15 cellular contexts compared by ENCODE assay signal in the genomic region with DNA sequence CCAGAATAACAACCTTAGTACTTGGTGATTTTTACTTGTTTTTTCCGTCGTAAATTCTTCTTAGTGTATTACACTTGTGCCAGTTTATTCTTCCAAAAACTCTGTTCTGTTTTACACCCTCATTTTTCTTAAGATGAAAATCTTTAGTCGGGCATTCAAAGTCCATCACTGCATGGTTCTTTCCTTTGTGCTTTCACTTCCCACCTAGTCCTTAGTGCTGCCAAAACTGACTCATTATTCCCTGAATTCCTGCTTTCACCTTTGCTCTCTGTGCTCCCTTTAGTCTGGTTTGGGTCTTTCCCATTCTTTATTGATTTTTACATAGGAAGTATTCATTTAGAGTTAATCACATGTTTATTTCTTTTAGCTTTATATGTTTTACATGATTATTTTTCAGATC. TPM values are rescaled to one million over a fixed set of nuclear protein-coding genes. Genes with fewer than 3 reads are reported as not detected.
DNase-seq lines count a peak whose midpoint lies in the region; ATAC-seq and TF ChIP-seq lines count a peak whose summit lies in the region.
"Had no signal": no experiment of that assay in that cellular context is flagged by ENCODE, and none has a peak within 500 bp of the region (broad histone marks: within the 10 kb centered on the region; RNA-seq: fewer than 3 reads in every experiment).

No MANE protein-coding gene starts in this region.

- H3K9me3 Mint-ChIP-seq in GM23338 (no peaks in the 10 kb centered on the region), nephron (no peaks in the 10 kb centered on the region)
- H3K9me3 Mint-ChIP-seq: CD14-positive monocyte had no signal

- H3K4me1 Mint-ChIP-seq in GM23338 (peaks cover 8% of the 10 kb centered on the region; the same call in 2 of the 3 replicates), nephron (peaks cover 12% of the 10 kb centered on the region)

- H4K20me1 ChIP-seq in GM23338 (replicated peaks; ENCODE audit: insufficient read depth): peaks cover 16% of the 10 kb centered on the region

- H3K36me3 Mint-ChIP-seq in GM23338 (ENCODE audit: low read depth) (no peaks in the 10 kb centered on the region), nephron (ENCODE audit: low read depth) (no peaks in the 10 kb centered on the region)

- ATAC-seq in GM23338: no peak
- ATAC-seq in HG03442 (IDR thresholded peaks at IDR 0.05; ENCODE audit: unreplicated experiment): no peak
- ATAC-seq in HG03159 (IDR thresholded peaks at IDR 0.05; ENCODE audit: unreplicated experiment): no peak
- ATAC-seq: left cardiac atrium, sciatic nerve had no signal

- H3K79me2 ChIP-seq in GM23338 (replicated peaks; ENCODE audit: insufficient read depth): peaks cover 78% of the 10 kb centered on the region

- H3K27ac ChIP-seq in GM23338 (ENCODE audit: low read depth): no peak overlapping the region
- H3K27ac ChIP-seq: RWPE1 had no signal

- H3F3A ChIP-seq in GM23338 (replicated peaks; ENCODE audit: low read depth): no peaks in the 10 kb centered on the region

- peaks cover 37% of the 10 kb centered on the region for H3K4me1 ChIP-seq in GM23338 (ENCODE audit: insufficient read depth)

- H3K27ac Mint-ChIP-seq in GM23338 (peak overlapping the region; percentile 45), nephron (no peak overlapping the region)
- H3K27ac Mint-ChIP-seq: CD14-positive monocyte had no signal

- H3K4me2 ChIP-seq in GM23338: peak overlapping the region; percentile 11; the same call in 1 of the 2 replicates

- H3K27me3 Mint-ChIP-seq in GM23338 (ENCODE audit: insufficient read depth, low read depth, poor library complexity) (no peaks in the 10 kb centered on the region), nephron (ENCODE audit: low read depth) (no peaks in the 10 kb centered on the region)

- no peak overlapping the region for H2AFZ ChIP-seq in GM23338

- H3K9me2 ChIP-seq in GM23338 (ENCODE audit: insufficient read depth): no peaks in the 10 kb centered on the region

- peak; percentile 10 for DNase-seq in GM23338 (ENCODE audit: low spot score)
- peak; percentile 42 for DNase-seq in M059J (ENCODE audit: low read depth)
- DNase-seq in dermis microvascular lymphatic vessel endothelial cell (ENCODE audit: low read depth in 2 of 2): peak; percentile 31 to 57
- no peak for DNase-seq in SKM-1 treated with dmso at 0.1 percent for 144 hours (lab: John Stamatoyannopoulos, UW; ENCODE audit: unreplicated experiment)
- DNase-seq: activated effector memory CD4-positive, alpha-beta T cell treated with anti-CD3 and anti-CD28 coated beads, Interleukin-2, amount 50 U/mL, for 16 hours; head of caudate nucleus; left cardiac atrium; MG63; stimulated activated CD4-positive, alpha-beta T cell treated with anti-CD3 and anti-CD28 coated beads, Interleukin-4, amount 100 ng/mL, for 24 hours had no signal

- H3K36me3 ChIP-seq in GM23338 (ENCODE audit: insufficient read depth): no peaks in the 10 kb centered on the region

- peak overlapping the region; percentile 6; the same call in 1 of the 3 replicates for H3K4me3 Mint-ChIP-seq in GM23338
- H3K4me3 Mint-ChIP-seq in nephron: peak overlapping the region; percentile 24 to 48 (median 29)
- H3K4me3 Mint-ChIP-seq: CD14-positive monocyte had no signal

- peak overlapping the region; percentile 28; the same call in 1 of the 2 replicates for H3K4me3 ChIP-seq in GM23338
- H3K4me3 ChIP-seq: MG63 had no signal

- TF ChIP-seq CTCF in GM23338 (conservative IDR thresholded peaks at IDR 0.05; ENCODE audit: low read depth in 2 of 2) (no peak), nephron (IDR thresholded peaks at IDR 0.05; ENCODE audit: unreplicated experiment in 3 of 3) (no peak)

- H3K27me3 ChIP-seq in GM23338 (ENCODE audit: insufficient read depth): no peaks in the 10 kb centered on the region
- H3K27me3 ChIP-seq: MG63 had no signal

TF ChIP-seq in GM23338, 12 proteins besides CTCF, POLR2A, EP300 and RAD21 (continues in another document):
- TF ChIP-seq POLR2AphosphoS5 (IDR thresholded peaks at IDR 0.05; ENCODE audit: low read depth) (no peak), ZNF114 (CRISPR knock-in tag; IDR thresholded peaks at IDR 0.05) (no peak), CREB1 (CRISPR knock-in tag; IDR thresholded peaks at IDR 0.05; ENCODE audit: low read depth) (no peak), STAT1 (IDR thresholded peaks at IDR 0.05; ENCODE audit: unreplicated experiment) (no peak), EZH2 (IDR thresholded peaks at IDR 0.05; ENCODE audit: low read depth, unreplicated experiment) (no peak), ZNF331 (CRISPR knock-in tag; IDR thresholded peaks at IDR 0.05; ENCODE audit: low read depth) (no peak), EZH2phosphoT487 (IDR thresholded peaks at IDR 0.05; ENCODE audit: unreplicated experiment) (no peak)
- TF ChIP-seq, protein P1, sequence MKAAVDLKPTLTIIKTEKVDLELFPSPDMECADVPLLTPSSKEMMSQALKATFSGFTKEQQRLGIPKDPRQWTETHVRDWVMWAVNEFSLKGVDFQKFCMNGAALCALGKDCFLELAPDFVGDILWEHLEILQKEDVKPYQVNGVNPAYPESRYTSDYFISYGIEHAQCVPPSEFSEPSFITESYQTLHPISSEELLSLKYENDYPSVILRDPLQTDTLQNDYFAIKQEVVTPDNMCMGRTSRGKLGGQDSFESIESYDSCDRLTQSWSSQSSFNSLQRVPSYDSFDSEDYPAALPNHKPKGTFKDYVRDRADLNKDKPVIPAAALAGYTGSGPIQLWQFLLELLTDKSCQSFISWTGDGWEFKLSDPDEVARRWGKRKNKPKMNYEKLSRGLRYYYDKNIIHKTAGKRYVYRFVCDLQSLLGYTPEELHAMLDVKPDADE (IDR thresholded peaks at IDR 0.05): no peak
- TF ChIP-seq, protein P2, sequence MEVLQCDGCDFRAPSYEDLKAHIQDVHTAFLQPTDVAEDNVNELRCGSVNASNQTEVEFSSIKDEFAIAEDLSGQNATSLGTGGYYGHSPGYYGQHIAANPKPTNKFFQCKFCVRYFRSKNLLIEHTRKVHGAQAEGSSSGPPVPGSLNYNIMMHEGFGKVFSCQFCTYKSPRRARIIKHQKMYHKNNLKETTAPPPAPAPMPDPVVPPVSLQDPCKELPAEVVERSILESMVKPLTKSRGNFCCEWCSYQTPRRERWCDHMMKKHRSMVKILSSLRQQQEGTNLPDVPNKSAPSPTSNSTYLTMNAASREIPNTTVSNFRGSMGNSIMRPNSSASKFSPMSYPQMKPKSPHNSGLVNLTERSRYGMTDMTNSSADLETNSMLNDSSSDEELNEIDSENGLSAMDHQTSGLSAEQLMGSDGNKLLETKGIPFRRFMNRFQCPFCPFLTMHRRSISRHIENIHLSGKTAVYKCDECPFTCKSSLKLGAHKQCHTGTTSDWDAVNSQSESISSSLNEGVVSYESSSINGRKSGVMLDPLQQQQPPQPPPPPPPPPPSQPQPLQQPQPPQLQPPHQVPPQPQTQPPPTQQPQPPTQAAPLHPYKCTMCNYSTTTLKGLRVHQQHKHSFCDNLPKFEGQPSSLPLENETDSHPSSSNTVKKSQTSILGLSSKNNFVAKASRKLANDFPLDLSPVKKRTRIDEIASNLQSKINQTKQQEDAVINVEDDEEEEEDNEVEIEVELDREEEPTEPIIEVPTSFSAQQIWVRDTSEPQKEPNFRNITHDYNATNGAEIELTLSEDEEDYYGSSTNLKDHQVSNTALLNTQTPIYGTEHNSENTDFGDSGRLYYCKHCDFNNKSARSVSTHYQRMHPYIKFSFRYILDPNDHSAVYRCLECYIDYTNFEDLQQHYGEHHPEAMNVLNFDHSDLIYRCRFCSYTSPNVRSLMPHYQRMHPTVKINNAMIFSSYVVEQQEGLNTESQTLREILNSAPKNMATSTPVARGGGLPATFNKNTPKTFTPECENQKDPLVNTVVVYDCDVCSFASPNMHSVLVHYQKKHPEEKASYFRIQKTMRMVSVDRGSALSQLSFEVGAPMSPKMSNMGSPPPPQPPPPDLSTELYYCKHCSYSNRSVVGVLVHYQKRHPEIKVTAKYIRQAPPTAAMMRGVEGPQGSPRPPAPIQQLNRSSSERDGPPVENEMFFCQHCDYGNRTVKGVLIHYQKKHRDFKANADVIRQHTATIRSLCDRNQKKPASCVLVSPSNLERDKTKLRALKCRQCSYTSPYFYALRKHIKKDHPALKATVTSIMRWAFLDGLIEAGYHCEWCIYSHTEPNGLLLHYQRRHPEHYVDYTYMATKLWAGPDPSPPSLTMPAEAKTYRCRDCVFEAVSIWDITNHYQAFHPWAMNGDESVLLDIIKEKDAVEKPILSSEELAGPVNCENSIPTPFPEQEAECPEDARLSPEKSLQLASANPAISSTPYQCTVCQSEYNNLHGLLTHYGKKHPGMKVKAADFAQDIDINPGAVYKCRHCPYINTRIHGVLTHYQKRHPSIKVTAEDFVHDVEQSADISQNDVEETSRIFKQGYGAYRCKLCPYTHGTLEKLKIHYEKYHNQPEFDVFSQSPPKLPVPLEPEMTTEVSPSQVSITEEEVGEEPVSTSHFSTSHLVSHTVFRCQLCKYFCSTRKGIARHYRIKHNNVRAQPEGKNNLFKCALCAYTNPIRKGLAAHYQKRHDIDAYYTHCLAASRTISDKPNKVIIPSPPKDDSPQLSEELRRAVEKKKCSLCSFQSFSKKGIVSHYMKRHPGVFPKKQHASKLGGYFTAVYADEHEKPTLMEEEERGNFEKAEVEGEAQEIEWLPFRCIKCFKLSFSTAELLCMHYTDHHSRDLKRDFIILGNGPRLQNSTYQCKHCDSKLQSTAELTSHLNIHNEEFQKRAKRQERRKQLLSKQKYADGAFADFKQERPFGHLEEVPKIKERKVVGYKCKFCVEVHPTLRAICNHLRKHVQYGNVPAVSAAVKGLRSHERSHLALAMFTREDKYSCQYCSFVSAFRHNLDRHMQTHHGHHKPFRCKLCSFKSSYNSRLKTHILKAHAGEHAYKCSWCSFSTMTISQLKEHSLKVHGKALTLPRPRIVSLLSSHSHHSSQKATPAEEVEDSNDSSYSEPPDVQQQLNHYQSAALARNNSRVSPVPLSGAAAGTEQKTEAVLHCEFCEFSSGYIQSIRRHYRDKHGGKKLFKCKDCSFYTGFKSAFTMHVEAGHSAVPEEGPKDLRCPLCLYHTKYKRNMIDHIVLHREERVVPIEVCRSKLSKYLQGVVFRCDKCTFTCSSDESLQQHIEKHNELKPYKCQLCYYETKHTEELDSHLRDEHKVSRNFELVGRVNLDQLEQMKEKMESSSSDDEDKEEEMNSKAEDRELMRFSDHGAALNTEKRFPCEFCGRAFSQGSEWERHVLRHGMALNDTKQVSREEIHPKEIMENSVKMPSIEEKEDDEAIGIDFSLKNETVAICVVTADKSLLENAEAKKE (CRISPR knock-in tag; IDR thresholded peaks at IDR 0.05): no peak

RNA-seq across cellular contexts. Expression of a gene that starts 3.3 kb away (rescaled TPM):
- 44.5 and 49.5 TPM in 2 replicates for total RNA-seq in GM23338 (2014; rRNA removed; shearing (Covaris generic))
- polyA plus RNA-seq in GM23338 (2016; fragmentation: Nextera tagmentation; extraction: Ambion mirVana): 41.9 and 50.9 TPM in 2 replicates
- total RNA-seq in M059J (2014; rRNA removed; shearing (Covaris generic)): 32.9 and 43.4 TPM in 2 replicates
- 9.5 and 9.9 TPM in 2 replicates for total RNA-seq in dermis microvascular lymphatic vessel endothelial cell

RNA-seq across cellular contexts. Expression of a gene that starts 33.1 kb away (rescaled TPM):
- total RNA-seq in GM23338 (2014; rRNA removed; shearing (Covaris generic)): 8.0 and 10.3 TPM in 2 replicates
- 1.8 and 1.9 TPM in 2 replicates for polyA plus RNA-seq in GM23338 (2016; fragmentation: Nextera tagmentation; extraction: Ambion mirVana)
- total RNA-seq in M059J (2014; rRNA removed; shearing (Covaris generic)): 14.3 and 23.6 TPM in 2 replicates
- total RNA-seq in dermis microvascular lymphatic vessel endothelial cell: 11.6 and 17.8 TPM in 2 replicates
